In the genomic region with DNA sequence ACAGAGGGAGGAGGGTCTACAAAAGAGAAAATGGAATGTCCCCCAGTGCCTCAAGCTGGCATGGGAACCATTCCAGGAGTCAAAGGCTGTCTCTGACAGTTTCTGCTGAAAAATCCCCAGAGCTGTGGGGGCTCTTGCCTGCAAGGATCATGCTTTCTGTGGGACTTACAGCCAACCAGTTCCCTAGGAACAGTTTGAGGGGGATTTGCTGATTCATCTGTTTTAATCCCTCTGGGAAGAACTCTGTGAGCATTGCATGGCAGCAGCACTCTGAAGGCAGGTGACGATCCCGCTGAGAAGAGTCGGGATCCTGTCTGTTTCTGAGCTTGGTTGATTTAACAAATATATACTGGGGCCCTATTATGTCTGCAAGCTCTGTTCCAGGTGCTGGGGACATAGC, we compare ENCODE assay signal across 34 cellular contexts.
"Had no signal": no experiment of that assay in that cellular context is flagged by ENCODE, and none has a peak within 500 bp of the region (broad histone marks: within the 10 kb centered on the region; RNA-seq: fewer than 3 reads in every experiment).

No MANE protein-coding gene starts in this region.

- ATAC-seq: activated CD4-positive, CD25-positive, alpha-beta regulatory T cell treated with anti-CD3 and anti-CD28 coated beads, Interleukin-2, amount 50 U/mL, for 24 hours; activated CD8-positive, alpha-beta memory T cell treated with anti-CD3 and anti-CD28 coated beads, Interleukin-2, amount 10 ng/mL, durations not matched to agents 7 days and 5 days; activated CD8-positive, alpha-beta T cell treated with anti-CD3 and anti-CD28 coated beads, Interleukin-2, amount 10 ng/mL, durations not matched to agents 7 days and 5 days; activated naive CD8-positive, alpha-beta T cell treated with anti-CD3 and anti-CD28 coated beads, Interleukin-2, amount 50 U/mL, for 24 hours; body of pancreas; gastrocnemius medialis; heart right ventricle had no signal

- H3K9me3 Mint-ChIP-seq: activated B cell treated with CpG ODN at 0.5 μM for 24 hours; activated CD4-positive, alpha-beta memory T cell treated with anti-CD3 and anti-CD28 coated beads for 36 hours; activated naive CD4-positive, alpha-beta T cell treated with anti-CD3 and anti-CD28 coated beads for 36 hours; activated naive CD4-positive, alpha-beta T cell treated with anti-CD3 and anti-CD28 coated beads, Interleukin-2, amount 50 U/mL, for 24 hours; activated naive CD8-positive, alpha-beta T cell treated with anti-CD3 and anti-CD28 coated beads for 36 hours; activated naive CD8-positive, alpha-beta T cell treated with anti-CD3 and anti-CD28 coated beads, Interleukin-2, amount 50 U/mL, for 24 hours; activated T-helper 1 cell treated with anti-CD3 and anti-CD28 coated beads, Interleukin-12 subunit alpha, Interleukin-12 subunit beta, Interleukin-2, Interleukin-4 antibody, amounts not matched to agents 30 ng/mL and 10 ng/mL and 1 ng/mL, durations not matched to agents 14 hours and 24 hours and 36 hours; activated T-helper 2 cell treated with anti-CD3 and anti-CD28 coated beads, Interferon-gamma antibody, Interleukin-2, Interleukin-4, amounts not matched to agents 10 μg/mL and 5 μg/mL and 100 μg/mL, durations not matched to agents 14 hours and 24 hours and 36 hours had no signal

- H3K4me1 ChIP-seq: adrenal gland, body of pancreas, colonic mucosa, gastrocnemius medialis had no signal

- H3K27ac ChIP-seq: adrenal gland, body of pancreas, colonic mucosa, epithelial cell of prostate, gastrocnemius medialis, heart right ventricle, VCaP had no signal

- H3K4me3 ChIP-seq: adrenal gland, body of pancreas, colonic mucosa, gastrocnemius medialis, heart right ventricle had no signal

- H3K27me3 ChIP-seq: adrenal gland, body of pancreas, colonic mucosa, gastrocnemius medialis had no signal

- FAIRE-seq: endometrium, endothelial cell of umbilical vein had no signal

- DNase-seq: activated B cell treated with CpG ODN at 0.5 μM for 24 hours; activated CD4-positive, alpha-beta memory T cell treated with anti-CD3 and anti-CD28 coated beads for 36 hours; activated CD4-positive, alpha-beta T cell treated with anti-CD3 and anti-CD28 coated beads for 48 hours; activated CD4-positive, alpha-beta T cell treated with anti-CD3 and anti-CD28 coated beads, Interleukin-2, amount 50 U/mL, for 1 hour; activated CD8-positive, alpha-beta memory T cell treated with anti-CD3 and anti-CD28 coated beads, Interleukin-2, amount 10 ng/mL, durations not matched to agents 7 days and 5 days; activated CD8-positive, alpha-beta memory T cell treated with anti-CD3 and anti-CD28 coated beads, Interleukin-2, amount 50 U/mL, for 4 hours; activated CD8-positive, alpha-beta T cell treated with anti-CD3 and anti-CD28 coated beads, Interleukin-2, amount 10 ng/mL, durations not matched to agents 7 days and 5 days; activated effector memory CD4-positive, alpha-beta T cell treated with anti-CD3 and anti-CD28 coated beads, Interleukin-2, amount 50 U/mL, for 16 hours; activated naive CD4-positive, alpha-beta T cell treated with anti-CD3 and anti-CD28 coated beads for 36 hours; activated naive CD8-positive, alpha-beta T cell treated with anti-CD3 and anti-CD28 coated beads for 36 hours; activated naive CD8-positive, alpha-beta T cell treated with anti-CD3 and anti-CD28 coated beads, Interleukin-2, amount 50 U/mL, for 24 hours; activated T-cell treated with anti-CD3 and anti-CD28 coated beads, Interleukin-2, amount 50 U/mL, for 1 hour; activated T-cell treated with anti-CD3 and anti-CD28 coated beads, Interleukin-2, amount 50 U/mL, for 48 hours; adrenal gland; amygdala; aorta; body of pancreas; central memory CD4-positive, alpha-beta T cell; cerebellar nuclear complex; colonic mucosa; effector CD8-positive, alpha-beta T cell; foreskin fibroblast; gastrocnemius medialis; glutamatergic neuron; heart right ventricle; T-helper 2 cell had no signal

- H3K36me3 ChIP-seq: adrenal gland, colonic mucosa, gastrocnemius medialis, heart right ventricle had no signal

- H3K9me3 ChIP-seq: adrenal gland, body of pancreas, colonic mucosa, gastrocnemius medialis, heart right ventricle had no signal

- H3K27me3 Mint-ChIP-seq: activated CD4-positive, alpha-beta memory T cell treated with anti-CD3 and anti-CD28 coated beads for 36 hours had no signal

- H3K4me3 Mint-ChIP-seq: activated B cell treated with CpG ODN at 0.5 μM for 24 hours; activated CD4-positive, alpha-beta memory T cell treated with anti-CD3 and anti-CD28 coated beads for 36 hours; activated CD8-positive, alpha-beta memory T cell treated with anti-CD3 and anti-CD28 coated beads, Interleukin-2, amount 10 ng/mL, durations not matched to agents 7 days and 5 days; activated CD8-positive, alpha-beta T cell treated with anti-CD3 and anti-CD28 coated beads, Interleukin-2, amount 10 ng/mL, durations not matched to agents 7 days and 5 days; activated naive CD4-positive, alpha-beta T cell treated with anti-CD3 and anti-CD28 coated beads for 36 hours; activated naive CD4-positive, alpha-beta T cell treated with anti-CD3 and anti-CD28 coated beads, Interleukin-2, amount 50 U/mL, for 24 hours; activated naive CD8-positive, alpha-beta T cell treated with anti-CD3 and anti-CD28 coated beads for 36 hours; activated naive CD8-positive, alpha-beta T cell treated with anti-CD3 and anti-CD28 coated beads, Interleukin-2, amount 50 U/mL, for 24 hours; activated T-helper 1 cell treated with anti-CD3 and anti-CD28 coated beads, Interleukin-12 subunit alpha, Interleukin-12 subunit beta, Interleukin-2, Interleukin-4 antibody, amounts not matched to agents 30 ng/mL and 10 ng/mL and 1 ng/mL, durations not matched to agents 14 hours and 24 hours and 36 hours had no signal

- H3K36me3 Mint-ChIP-seq: activated CD4-positive, alpha-beta memory T cell treated with anti-CD3 and anti-CD28 coated beads for 36 hours; activated CD8-positive, alpha-beta memory T cell treated with anti-CD3 and anti-CD28 coated beads, Interleukin-2, amount 10 ng/mL, durations not matched to agents 7 days and 5 days; activated naive CD4-positive, alpha-beta T cell treated with anti-CD3 and anti-CD28 coated beads, Interleukin-2, amount 50 U/mL, for 24 hours; activated naive CD8-positive, alpha-beta T cell treated with anti-CD3 and anti-CD28 coated beads for 36 hours had no signal

- H3K27ac Mint-ChIP-seq: activated B cell treated with CpG ODN at 0.5 μM for 24 hours; activated CD4-positive, alpha-beta memory T cell treated with anti-CD3 and anti-CD28 coated beads for 36 hours; activated CD8-positive, alpha-beta memory T cell treated with anti-CD3 and anti-CD28 coated beads, Interleukin-2, amount 10 ng/mL, durations not matched to agents 7 days and 5 days; activated CD8-positive, alpha-beta T cell treated with anti-CD3 and anti-CD28 coated beads, Interleukin-2, amount 10 ng/mL, durations not matched to agents 7 days and 5 days; activated naive CD4-positive, alpha-beta T cell treated with anti-CD3 and anti-CD28 coated beads for 36 hours; activated naive CD4-positive, alpha-beta T cell treated with anti-CD3 and anti-CD28 coated beads, Interleukin-2, amount 50 U/mL, for 24 hours; activated naive CD8-positive, alpha-beta T cell treated with anti-CD3 and anti-CD28 coated beads for 36 hours; activated naive CD8-positive, alpha-beta T cell treated with anti-CD3 and anti-CD28 coated beads, Interleukin-2, amount 50 U/mL, for 24 hours; activated T-helper 1 cell treated with anti-CD3 and anti-CD28 coated beads, Interleukin-12 subunit alpha, Interleukin-12 subunit beta, Interleukin-2, Interleukin-4 antibody, amounts not matched to agents 30 ng/mL and 10 ng/mL and 1 ng/mL, durations not matched to agents 14 hours and 24 hours and 36 hours; activated T-helper 2 cell treated with anti-CD3 and anti-CD28 coated beads, Interferon-gamma antibody, Interleukin-2, Interleukin-4, amounts not matched to agents 10 μg/mL and 5 μg/mL and 100 μg/mL, durations not matched to agents 14 hours and 24 hours and 36 hours had no signal

- H3K4me1 Mint-ChIP-seq: activated B cell treated with CpG ODN at 0.5 μM for 24 hours; activated CD8-positive, alpha-beta memory T cell treated with anti-CD3 and anti-CD28 coated beads, Interleukin-2, amount 10 ng/mL, durations not matched to agents 7 days and 5 days; activated naive CD4-positive, alpha-beta T cell treated with anti-CD3 and anti-CD28 coated beads, Interleukin-2, amount 50 U/mL, for 24 hours; activated naive CD8-positive, alpha-beta T cell treated with anti-CD3 and anti-CD28 coated beads for 36 hours; activated naive CD8-positive, alpha-beta T cell treated with anti-CD3 and anti-CD28 coated beads, Interleukin-2, amount 50 U/mL, for 24 hours had no signal
